Comparison of ENCODE assay signal across 15 cellular contexts in genomic region chr7:150620617-150621371, GRCh38. TPM values are rescaled to one million over a fixed set of nuclear protein-coding genes. Genes with fewer than 3 reads are reported as not detected.
DNase-seq lines count a peak whose midpoint lies in the region; ATAC-seq lines count a peak whose summit lies in the region.
"Had no signal": no experiment of that assay in that cellular context is flagged by ENCODE, and none has a peak within 500 bp of the region (broad histone marks: within the 10 kb centered on the region; RNA-seq: fewer than 3 reads in every experiment).

No MANE protein-coding gene starts in this region.

- no peak for DNase-seq in activated CD4-positive, alpha-beta T cell treated with anti-CD3 and anti-CD28 coated beads for 36 hours
- no peak for DNase-seq in activated CD4-positive, alpha-beta T cell treated with anti-CD3 and anti-CD28 coated beads, Interleukin-2, amount 50 U/mL, for 1 hour
- DNase-seq in dermis blood vessel endothelial cell (peak; percentile 34), SIG-M5 (lab: John Stamatoyannopoulos, UW) (no peak), activated gamma-delta T cell (lab: John Stamatoyannopoulos, UW) (no peak)
- DNase-seq: Caco-2, colonic mucosa, mesendoderm had no signal

- no peak overlapping the region for H3K4me3 Mint-ChIP-seq in activated CD4-positive, alpha-beta T cell treated with anti-CD3 and anti-CD28 coated beads for 36 hours
- H3K4me3 Mint-ChIP-seq: type B pancreatic cell had no signal

- POLR2A ChIA-PET in activated CD4-positive, alpha-beta T cell treated with anti-CD3 and anti-CD28 coated beads for 36 hours (lab: Charles Lee), result interaction anchor here (0.6 to 1.9 kb wide), 3 partner anchors 9 to 172 kb away, joined by 3 to 5 read pairs (median 4); no protein-coding TSS in a partner anchor

- CTCF ChIA-PET in activated CD4-positive, alpha-beta T cell treated with anti-CD3 and anti-CD28 coated beads for 36 hours (lab: Charles Lee), result interaction anchor here (0.6 to 2.1 kb wide), 11 partner anchors 11 to 1359 kb away, joined by 3 to 9 read pairs (median 3); partner anchors contain the start of genes GIMAP1, GIMAP6 and ZNF783

- H3K9me3 Mint-ChIP-seq in activated CD4-positive, alpha-beta T cell treated with anti-CD3 and anti-CD28 coated beads for 36 hours (ENCODE audit: low read depth), result peaks cover 17% of the 10 kb centered on the region
- H3K9me3 Mint-ChIP-seq: type B pancreatic cell had no signal

- intact Hi-C loops in activated CD4-positive, alpha-beta T cell treated with anti-CD3 and anti-CD28 coated beads for 36 hours (cut with DNase I, micrococcal nuclease), result loop anchor here (1.0 to 5.0 kb wide), 8 partner anchors 42 to 172 kb away; partner anchors contain the start of genes GIMAP1 (in 1 of the 2), GIMAP2 (in 1 of the 2) and GIMAP5 (in 1 of the 2)

- no peaks in the 10 kb centered on the region for H3K27me3 Mint-ChIP-seq in activated CD4-positive, alpha-beta T cell treated with anti-CD3 and anti-CD28 coated beads for 36 hours

- ATAC-seq in activated CD4-positive, alpha-beta T cell treated with anti-CD3 and anti-CD28 coated beads for 36 hours, result peak; percentile 75
- ATAC-seq in GM19351 (IDR thresholded peaks at IDR 0.05; ENCODE audit: unreplicated experiment) (peak; percentile 64), HG03159 (IDR thresholded peaks at IDR 0.05; ENCODE audit: unreplicated experiment) (peak; percentile 52), HG03378 (IDR thresholded peaks at IDR 0.05; ENCODE audit: unreplicated experiment) (no peak)
- ATAC-seq: HCT116 had no signal

- peaks cover 53% of the 10 kb centered on the region for H3K4me1 Mint-ChIP-seq in activated CD4-positive, alpha-beta T cell treated with anti-CD3 and anti-CD28 coated beads for 36 hours

- H3K27ac Mint-ChIP-seq in activated CD4-positive, alpha-beta T cell treated with anti-CD3 and anti-CD28 coated beads for 36 hours, result peak overlapping the region; percentile 79
- H3K27ac Mint-ChIP-seq: type B pancreatic cell had no signal

- peaks cover 26% of the 10 kb centered on the region for H3K36me3 Mint-ChIP-seq in activated CD4-positive, alpha-beta T cell treated with anti-CD3 and anti-CD28 coated beads for 36 hours (ENCODE audit: low read depth)
- H3K36me3 Mint-ChIP-seq: type B pancreatic cell had no signal

RNA-seq across cellular contexts. Expression of gene GIMAP6, which starts 11.4 kb away (rescaled TPM):
- total RNA-seq in activated CD4-positive, alpha-beta T cell treated with anti-CD3 and anti-CD28 coated beads for 36 hours, result 10 to 100 TPM; 21.6 to 25.4 TPM
- total RNA-seq in dermis blood vessel endothelial cell, result 262 and 355 TPM in 2 replicates
- total RNA-seq: Caco-2, SK-MEL-5 had no signal

RNA-seq across cellular contexts. Expression of gene GIMAP4, which starts 53.6 kb away (rescaled TPM):
- 100 to 1,000 TPM; 109 to 135 TPM for total RNA-seq in activated CD4-positive, alpha-beta T cell treated with anti-CD3 and anti-CD28 coated beads for 36 hours
- total RNA-seq in dermis blood vessel endothelial cell, result 388 and 408 TPM in 2 replicates
- total RNA-seq: Caco-2, osteoblast, SK-MEL-5 had no signal
